2 cellular contexts compared by ENCODE assay signal in genomic region chr3:192897005-192897404, GRCh38.
TF ChIP-seq lines count a peak whose summit lies in the region.

No MANE protein-coding gene starts in this region.

TF ChIP-seq in HCT116, 20 proteins besides CTCF, POLR2A, EP300 and RAD21:
- peak; percentile 12; the same call in 1 of the 2 replicates for TF ChIP-seq CEBPB (IDR thresholded peaks at IDR 0.05; ENCODE audit: low read depth)
- no peak for TF ChIP-seq ZFX (IDR thresholded peaks at IDR 0.05)

TF ChIP-seq in WTC11, 78 proteins besides CTCF, POLR2A, EP300 and RAD21:
- TF ChIP-seq USF2 (CRISPR knock-in tag; IDR thresholded peaks at IDR 0.05) (no peak), GABPB1 (CRISPR knock-in tag; IDR thresholded peaks at IDR 0.05) (peak; percentile 98), ZSCAN18 (CRISPR knock-in tag; IDR thresholded peaks at IDR 0.05) (no peak)
TF ChIP-seq in WTC11: peak in this region for 1.
